Comparison of ENCODE assay signal across 32 cellular contexts in genomic region chr3:118577055-118577759, GRCh38.
DNase-seq lines count a peak whose midpoint lies in the region; ATAC-seq and TF ChIP-seq lines count a peak whose summit lies in the region.
"Had no signal": no experiment of that assay in that cellular context is flagged by ENCODE, and none has a peak within 500 bp of the region (broad histone marks: within the 10 kb centered on the region; RNA-seq: fewer than 3 reads in every experiment).

No MANE protein-coding gene starts in this region.

- no peaks in the 10 kb centered on the region for H4K20me1 ChIP-seq in hepatocyte (ENCODE audit: insufficient read depth, poor library complexity, severe bottlenecking)
- no peaks in the 10 kb centered on the region for H4K20me1 ChIP-seq in PC-9 (ENCODE audit: insufficient read depth)

- peak overlapping the region; percentile 5 for H3K4me2 ChIP-seq in hepatocyte
- H3K4me2 ChIP-seq in PC-9: no peak overlapping the region

- no peaks in the 10 kb centered on the region for H3K9me3 ChIP-seq in hepatocyte (ENCODE audit: low read depth)
- no peaks in the 10 kb centered on the region for H3K9me3 ChIP-seq in PC-9 (ENCODE audit: insufficient read depth, low read depth)
- H3K9me3 ChIP-seq: ascending aorta, esophagus muscularis mucosa, Peyer's patch, sigmoid colon, tibial nerve had no signal

- H3K9me2 ChIP-seq in hepatocyte (replicated peaks; ENCODE audit: insufficient read depth): no peaks in the 10 kb centered on the region
- no peaks in the 10 kb centered on the region for H3K9me2 ChIP-seq in PC-9 (ENCODE audit: insufficient read depth)

- CTCF ChIA-PET in PC-9 (lab: Charles Lee): no interaction called here

- DNase-seq in DMS79 treated with DMSO at 0.1 percent for 48 hours (lab: John Stamatoyannopoulos, UW) (peak; percentile 77), astrocyte of the hippocampus (ENCODE audit: low read depth, low spot score) (peak; percentile 5), hepatocyte (ENCODE audit: low spot score) (peak; percentile 28), progenitor cell of endocrine pancreas (ENCODE audit: low spot score, unreplicated experiment) (no peak), PC-9 (no peak), iPS-NIHi11 (ENCODE audit: low spot score) (no peak)
- DNase-seq in activated naive CD4-positive, alpha-beta T cell treated with Interleukin-2 at 50 U/mL for 16 hours: no peak
- DNase-seq: ACHN; activated CD8-positive, alpha-beta memory T cell treated with anti-CD3 and anti-CD28 coated beads, Interleukin-2, amount 10 ng/mL, durations not matched to agents 7 days and 5 days; activated gamma-delta T cell treated with Interleukin-2 at 50 U/mL for 16 hours; activated T-cell treated with anti-CD3 and anti-CD28 coated beads, Interleukin-2, amount 50 U/mL, for 4 hours; caudate nucleus; foreskin fibroblast; HCEC 1CT; Karpas-422; kidney glomerular epithelial cell; mammary epithelial cell; NCI-H1436; NCI-H2081; NCI-H226; NCI-H69; Peyer's patch; SIG-M5; sigmoid colon; stimulated activated CD4-positive, alpha-beta T cell treated with anti-CD3 and anti-CD28 coated beads, Interleukin-15, amount 100 ng/mL, for 24 hours; stimulated activated CD4-positive, alpha-beta T cell treated with anti-CD3 and anti-CD28 coated beads, Interleukin-4, amount 100 ng/mL, for 4 hours; WERI-Rb-1 had no signal

- no peaks in the 10 kb centered on the region for H3K36me3 Mint-ChIP-seq in progenitor cell of endocrine pancreas (ENCODE audit: insufficient read depth)
- H3K36me3 Mint-ChIP-seq: activated CD8-positive, alpha-beta memory T cell treated with anti-CD3 and anti-CD28 coated beads, Interleukin-2, amount 10 ng/mL, durations not matched to agents 7 days and 5 days had no signal

- intact Hi-C loops in PC-9 (cut with micrococcal nuclease; ENCODE audit: unreplicated experiment): no loop called here

- no peak overlapping the region for H3K4me3 Mint-ChIP-seq in progenitor cell of endocrine pancreas (ENCODE audit: low read depth)
- H3K4me3 Mint-ChIP-seq: activated CD8-positive, alpha-beta memory T cell treated with anti-CD3 and anti-CD28 coated beads, Interleukin-2, amount 10 ng/mL, durations not matched to agents 7 days and 5 days; activated T-cell treated with anti-CD3 and anti-CD28 coated beads, Interleukin-2, amount 50 U/mL, for 4 hours; T-helper 2 cell treated with Interferon-gamma antibody and Interleukin-4, amounts not matched to agents 5 μg/mL and 100 μg/mL, for 36 hours had no signal

- no peaks in the 10 kb centered on the region for H3K27me3 Mint-ChIP-seq in progenitor cell of endocrine pancreas
- H3K27me3 Mint-ChIP-seq: activated CD8-positive, alpha-beta memory T cell treated with anti-CD3 and anti-CD28 coated beads, Interleukin-2, amount 10 ng/mL, durations not matched to agents 7 days and 5 days had no signal

- H3K27me3 ChIP-seq in hepatocyte (no peaks in the 10 kb centered on the region), PC-9 (ENCODE audit: insufficient read depth, low read depth) (no peaks in the 10 kb centered on the region)
- H3K27me3 ChIP-seq: ascending aorta, esophagus muscularis mucosa, Peyer's patch, sigmoid colon, tibial nerve had no signal

- no peak for TF ChIP-seq CTCF in hepatocyte (IDR thresholded peaks at IDR 0.05; ENCODE audit: poor library complexity)
- TF ChIP-seq CTCF in progenitor cell of endocrine pancreas (IDR thresholded peaks at IDR 0.05; ENCODE audit: unreplicated experiment): no peak
- TF ChIP-seq CTCF in PC-9 (conservative IDR thresholded peaks at IDR 0.05): no peak

- no peak for ATAC-seq in GM18909 (IDR thresholded peaks at IDR 0.05; ENCODE audit: poor library complexity, unreplicated experiment)
- ATAC-seq: activated CD8-positive, alpha-beta memory T cell treated with anti-CD3 and anti-CD28 coated beads, Interleukin-2, amount 10 ng/mL, durations not matched to agents 7 days and 5 days; activated T-cell treated with anti-CD3 and anti-CD28 coated beads, Interleukin-2, amount 50 U/mL, for 4 hours had no signal

- H3K4me1 ChIP-seq in hepatocyte (ENCODE audit: insufficient read depth): no peaks in the 10 kb centered on the region
- no peaks in the 10 kb centered on the region for H3K4me1 ChIP-seq in PC-9 (replicated peaks; ENCODE audit: insufficient read depth)
- H3K4me1 ChIP-seq: ascending aorta, Peyer's patch, tibial nerve had no signal

- H3F3A ChIP-seq in PC-9 (ENCODE audit: insufficient read depth, low read depth): no peaks in the 10 kb centered on the region

- H3K27ac ChIP-seq in hepatocyte (no peak overlapping the region), PC-9 (no peak overlapping the region)
- H3K27ac ChIP-seq: ascending aorta, esophagus muscularis mucosa, sigmoid colon, tibial nerve, WERI-Rb-1 had no signal

- no peaks in the 10 kb centered on the region for H3K9me3 Mint-ChIP-seq in progenitor cell of endocrine pancreas (ENCODE audit: low read depth)
- H3K9me3 Mint-ChIP-seq: activated T-cell treated with anti-CD3 and anti-CD28 coated beads, Interleukin-2, amount 50 U/mL, for 4 hours had no signal

- no TSS peak for BruUV-seq in PC-9 (replicated peaks; lab: Mats Ljungman, UMichigan)

- H3K79me2 ChIP-seq in hepatocyte (no peaks in the 10 kb centered on the region), PC-9 (ENCODE audit: low read depth) (no peaks in the 10 kb centered on the region)

- H3K4me1 Mint-ChIP-seq in progenitor cell of endocrine pancreas (ENCODE audit: low read depth): peaks cover 7% of the 10 kb centered on the region
- H3K4me1 Mint-ChIP-seq: activated CD8-positive, alpha-beta memory T cell treated with anti-CD3 and anti-CD28 coated beads, Interleukin-2, amount 10 ng/mL, durations not matched to agents 7 days and 5 days had no signal

- H2AFZ ChIP-seq in hepatocyte (no peak overlapping the region), PC-9 (no peak overlapping the region)

- no peaks in the 10 kb centered on the region for H3K36me3 ChIP-seq in hepatocyte (replicated peaks; ENCODE audit: insufficient read depth, low read depth)
- no peaks in the 10 kb centered on the region for H3K36me3 ChIP-seq in PC-9 (ENCODE audit: low read depth)
- H3K36me3 ChIP-seq: ascending aorta, esophagus muscularis mucosa, Peyer's patch, sigmoid colon, tibial nerve, WERI-Rb-1 had no signal

- POLR2A ChIA-PET in PC-9 (lab: Charles Lee; ENCODE audit: unreplicated experiment): no interaction called here

- no peak overlapping the region for H3K4me3 ChIP-seq in hepatocyte
- H3K4me3 ChIP-seq in PC-9: no peak overlapping the region
- H3K4me3 ChIP-seq: ascending aorta, esophagus muscularis mucosa, Peyer's patch, sigmoid colon, tibial nerve had no signal

- WGBS in hepatocyte (ENCODE audit: low lambda C conversion rate, missing lambda C conversion rate): 67% methylated on average over 3 of the region's 3 CpGs

- H3K27ac Mint-ChIP-seq in progenitor cell of endocrine pancreas: peak overlapping the region; percentile 58
- H3K27ac Mint-ChIP-seq: activated CD8-positive, alpha-beta memory T cell treated with anti-CD3 and anti-CD28 coated beads, Interleukin-2, amount 10 ng/mL, durations not matched to agents 7 days and 5 days; T-helper 2 cell treated with Interferon-gamma antibody and Interleukin-4, amounts not matched to agents 5 μg/mL and 100 μg/mL, for 36 hours had no signal

Comparison
In these comparisons a context has a peak if more than half of its experiments do, and no peak if none do; other contexts are left out.
1. DNase-seq: peak in DMS79 treated with DMSO at 0.1 percent for 48 hours (single experiment), astrocyte of the hippocampus (single experiment) and hepatocyte (single experiment); none in progenitor cell of endocrine pancreas (single experiment), activated naive CD4-positive, alpha-beta T cell treated with Interleukin-2 at 50 U/mL for 16 hours (single experiment), PC-9 (0 of 2) and iPS-NIHi11 (single experiment).